ENCODE assay signal across 29 cellular contexts in genomic region chr3:168512802-168513201, GRCh38.
DNase-seq lines count a peak whose midpoint lies in the region; ATAC-seq, FAIRE-seq and TF ChIP-seq lines count a peak whose summit lies in the region.
"Had no signal": no experiment of that assay in that cellular context is flagged by ENCODE, and none has a peak within 500 bp of the region (broad histone marks: within the 10 kb centered on the region; RNA-seq: fewer than 3 reads in every experiment).

No MANE protein-coding gene starts in this region.

- no peaks in the 10 kb centered on the region for H3K36me3 Mint-ChIP-seq in osteocyte (ENCODE audit: unreplicated experiment)
- no peaks in the 10 kb centered on the region for H3K36me3 Mint-ChIP-seq in activated T-cell treated with anti-CD3 and anti-CD28 coated beads, Interleukin-2, amount 50 U/mL, for 72 hours (ENCODE audit: insufficient read depth in 2 of 2)
- H3K36me3 Mint-ChIP-seq: CD14-positive monocyte; CD8-positive, alpha-beta memory T cell; IgD-negative memory B cell had no signal

- H3K4me3 ChIP-seq in HUES6 (ENCODE audit: low read depth, low read length), result no peak overlapping the region
- no peak overlapping the region for H3K4me3 ChIP-seq in adipocyte (ENCODE audit: low read length)
- no peak overlapping the region for H3K4me3 ChIP-seq in iPS-18a (ENCODE audit: low read length)
- no peak overlapping the region for H3K4me3 ChIP-seq in small intestine (ENCODE audit: low read depth in 1 of 2, low read length in 2 of 2)

- ATAC-seq in HG02870 (IDR thresholded peaks at IDR 0.05; ENCODE audit: unreplicated experiment), result no peak
- no peak for ATAC-seq in activated T-cell treated with anti-CD3 and anti-CD28 coated beads, Interleukin-2, amount 50 U/mL, for 72 hours (replicated peaks in 1 of 2)
- ATAC-seq: Panc1 had no signal

- H3K27ac ChIP-seq in HUES6 (ENCODE audit: low read depth, low read length), result peak overlapping the region; percentile 50; the same call in 1 of the 2 replicates
- peak overlapping the region; percentile 79 for H3K27ac ChIP-seq in iPS-18a (ENCODE audit: low read length)
- no peak overlapping the region for H3K27ac ChIP-seq in small intestine (ENCODE audit: low read depth in 1 of 2, low read length in 1 of 2)
- H3K27ac ChIP-seq: KMS-11 had no signal

- no peaks in the 10 kb centered on the region for H3K9me3 Mint-ChIP-seq in osteocyte (ENCODE audit: unreplicated experiment)
- no peaks in the 10 kb centered on the region for H3K9me3 Mint-ChIP-seq in activated T-cell treated with anti-CD3 and anti-CD28 coated beads, Interleukin-2, amount 50 U/mL, for 72 hours
- H3K9me3 Mint-ChIP-seq: CD14-positive monocyte had no signal

- no peak for TF ChIP-seq CTCF in D721Med (IDR thresholded peaks at IDR 0.05; ENCODE audit: insufficient read depth, missing control alignments)
- no peak for TF ChIP-seq CTCF in osteocyte (IDR thresholded peaks at IDR 0.05)

- H3K9me3 ChIP-seq in HUES6 (ENCODE audit: control insufficient read depth, insufficient read depth, low read depth, low read length) (no peaks in the 10 kb centered on the region), adipocyte (ENCODE audit: control insufficient read depth, low read length) (no peaks in the 10 kb centered on the region), iPS-18a (ENCODE audit: control insufficient read depth, low read depth, low read length) (no peaks in the 10 kb centered on the region), small intestine (ENCODE audit: control insufficient read depth, low read depth) (no peaks in the 10 kb centered on the region)
- H3K9me3 ChIP-seq: BE2C had no signal

- H3K27ac Mint-ChIP-seq in osteocyte (ENCODE audit: unreplicated experiment), result no peak overlapping the region
- no peak overlapping the region for H3K27ac Mint-ChIP-seq in activated T-cell treated with anti-CD3 and anti-CD28 coated beads, Interleukin-2, amount 50 U/mL, for 72 hours
- H3K27ac Mint-ChIP-seq: CD8-positive, alpha-beta memory T cell; IgD-negative memory B cell had no signal

- H3K36me3 ChIP-seq in HUES6 (ENCODE audit: control insufficient read depth, insufficient read depth, low read length) (no peaks in the 10 kb centered on the region), adipocyte (ENCODE audit: control insufficient read depth, insufficient read depth, low read length, severe bottlenecking) (no peaks in the 10 kb centered on the region), iPS-18a (ENCODE audit: control insufficient read depth, low read depth, low read length) (no peaks in the 10 kb centered on the region), small intestine (ENCODE audit: control insufficient read depth in 2 of 2, insufficient read depth in 2 of 2, low read length in 2 of 2) (no peaks in the 10 kb centered on the region)
- H3K36me3 ChIP-seq: BE2C had no signal

- H3K4me1 ChIP-seq in HUES6 (ENCODE audit: control insufficient read depth, insufficient read depth, low read length), result peaks cover 33% of the 10 kb centered on the region
- no peaks in the 10 kb centered on the region for H3K4me1 ChIP-seq in adipocyte (ENCODE audit: control insufficient read depth, insufficient read depth, low read length)
- H3K4me1 ChIP-seq in iPS-18a (ENCODE audit: control insufficient read depth, low read depth, low read length), result peaks cover 30% of the 10 kb centered on the region
- H3K4me1 ChIP-seq in small intestine (ENCODE audit: control insufficient read depth in 2 of 2, insufficient read depth in 1 of 2, low read depth in 1 of 2, low read length in 1 of 2), result no peaks in the 10 kb centered on the region
- H3K4me1 ChIP-seq: BE2C had no signal

- 81 to 98% (median 88%) methylated on average over 1 of the region's 1 CpG for WGBS in small intestine, 3 donors

- H3K4me1 Mint-ChIP-seq in osteocyte (ENCODE audit: unreplicated experiment), result peaks cover 23% of the 10 kb centered on the region
- no peaks in the 10 kb centered on the region for H3K4me1 Mint-ChIP-seq in activated T-cell treated with anti-CD3 and anti-CD28 coated beads, Interleukin-2, amount 50 U/mL, for 72 hours (ENCODE audit: low read depth)
- H3K4me1 Mint-ChIP-seq: CD14-positive monocyte; CD8-positive, alpha-beta memory T cell; IgD-negative memory B cell had no signal

- H3K27me3 Mint-ChIP-seq in osteocyte (ENCODE audit: unreplicated experiment), result no peaks in the 10 kb centered on the region
- H3K27me3 Mint-ChIP-seq in activated T-cell treated with anti-CD3 and anti-CD28 coated beads, Interleukin-2, amount 50 U/mL, for 72 hours (ENCODE audit: low read depth), result no peaks in the 10 kb centered on the region
- H3K27me3 Mint-ChIP-seq: CD8-positive, alpha-beta memory T cell had no signal

- H3K9ac ChIP-seq in HUES6 (ENCODE audit: low read length), result no peak overlapping the region
- no peak overlapping the region for H3K9ac ChIP-seq in adipocyte (ENCODE audit: low read length)
- H3K9ac ChIP-seq in iPS-18a (ENCODE audit: low read length), result no peak overlapping the region
- H3K9ac ChIP-seq: KMS-11 had no signal

- FAIRE-seq in D721Med (lab: Jason Lieb, UNC), result peak; percentile 11
- no peak for FAIRE-seq in small intestine (lab: Jason Lieb, UNC)
- FAIRE-seq: GM12891, HTR-8/SVneo had no signal

- H3K27me3 ChIP-seq in HUES6 (ENCODE audit: control insufficient read depth, insufficient read depth, low read length) (no peaks in the 10 kb centered on the region), adipocyte (replicated peaks; ENCODE audit: control insufficient read depth, insufficient read depth, low read length) (peaks cover 10% of the 10 kb centered on the region), iPS-18a (ENCODE audit: control insufficient read depth, insufficient read depth, low read length) (no peaks in the 10 kb centered on the region), small intestine (ENCODE audit: control insufficient read depth in 2 of 2, insufficient read depth in 2 of 2, low read length in 2 of 2) (no peaks in the 10 kb centered on the region)
- H3K27me3 ChIP-seq: BE2C had no signal

- DNase-seq in D721Med (ENCODE audit: insufficient read length, low spot score), result no peak
- peak; percentile 3 for DNase-seq in adipocyte (ENCODE audit: low read depth)
- no peak for DNase-seq in osteocyte (ENCODE audit: extremely low spot score, unreplicated experiment)
- no peak for DNase-seq in small intestine
- no peak for DNase-seq in activated T-cell treated with anti-CD3 and anti-CD28 coated beads, Interleukin-2, amount 50 U/mL, for 72 hours
- DNase-seq: 8988T; ACHN; BE2C; CD8-positive, alpha-beta memory T cell; DMS79 treated with DMSO at 0.1 percent for 48 hours; GF-D8; NCI-H1048; NCI-H1417; NCI-H1694; NCI-H2029 treated with DMSO at 0.1 percent for 48 hours; NCI-H2171; NCI-H226; NCI-H510A treated with DMSO at 0.1 percent for 48 hours; NCI-H774; SHP77 treated with DMSO at 0.1 percent for 48 hours had no signal

- no peak overlapping the region for H3K4me3 Mint-ChIP-seq in osteocyte (ENCODE audit: unreplicated experiment)
- H3K4me3 Mint-ChIP-seq in activated T-cell treated with anti-CD3 and anti-CD28 coated beads, Interleukin-2, amount 50 U/mL, for 72 hours, result no peak overlapping the region
- H3K4me3 Mint-ChIP-seq: CD14-positive monocyte; CD8-positive, alpha-beta memory T cell; IgD-negative memory B cell had no signal

Comparison
In these comparisons a context has a peak if more than half of its experiments do, and no peak if none do; other contexts are left out.
1. H3K27ac ChIP-seq: peak in HUES6 (single experiment) and iPS-18a (single experiment); none in small intestine (0 of 2).